In genomic region chr6:110876170-110876773, GRCh38 we compare ENCODE assay signal across 8 cellular contexts. TPM values are rescaled to one million over a fixed set of nuclear protein-coding genes. Genes with fewer than 3 reads are reported as not detected.
DNase-seq lines count a peak whose midpoint lies in the region; ATAC-seq and TF ChIP-seq lines count a peak whose summit lies in the region.

No MANE protein-coding gene starts in this region.

- H3K27ac Mint-ChIP-seq in activated naive CD4-positive, alpha-beta T cell treated with anti-CD3 and anti-CD28 coated beads, Interleukin-2, amount 50 U/mL, for 72 hours, result peak overlapping the region; percentile 96 to 98

- no peaks in the 10 kb centered on the region for H3K36me3 ChIP-seq in GM23248 (ENCODE audit: low read depth)
- H3K36me3 ChIP-seq in MG63, result peaks cover 18% of the 10 kb centered on the region
- peaks cover 0 to 3% of the 10 kb centered on the region in 2 experiments for H3K36me3 ChIP-seq in SK-N-SH (replicated peaks in 1 of 2; ENCODE audit: control insufficient read depth in 1 of 2, insufficient read depth in 2 of 2, low read length in 1 of 2)

- H3K27me3 ChIP-seq in GM23248 (replicated peaks; ENCODE audit: insufficient read depth) (no peaks in the 10 kb centered on the region), MG63 (no peaks in the 10 kb centered on the region), SK-N-SH (ENCODE audit: insufficient read depth) (no peaks in the 10 kb centered on the region)

- H3K79me2 ChIP-seq in GM23248 (ENCODE audit: insufficient read depth) (peaks cover 65% of the 10 kb centered on the region), SK-N-SH (ENCODE audit: insufficient read depth) (peaks cover 66% of the 10 kb centered on the region)

- H3F3A ChIP-seq in GM23248 (ENCODE audit: insufficient read depth), result peaks cover 26% of the 10 kb centered on the region
- peaks cover 33% of the 10 kb centered on the region for H3F3A ChIP-seq in SK-N-SH (replicated peaks; ENCODE audit: insufficient read depth)

- H3K4me2 ChIP-seq in GM23248 (ENCODE audit: unreplicated experiment) (peak overlapping the region; percentile 96), SK-N-SH (peak overlapping the region; percentile 94)

- in situ Hi-C loops in GM23248 (cut with MboI), result no loop called here

- no peaks in the 10 kb centered on the region for H3K9me3 Mint-ChIP-seq in activated naive CD4-positive, alpha-beta T cell treated with anti-CD3 and anti-CD28 coated beads, Interleukin-2, amount 50 U/mL, for 72 hours

- H3K9me2 ChIP-seq in GM23248 (ENCODE audit: insufficient read depth), result no peaks in the 10 kb centered on the region
- no peaks in the 10 kb centered on the region for H3K9me2 ChIP-seq in SK-N-SH

- 0 to 1% methylated on average over 29 of the region's 29 CpGs for WGBS in GM23248 (ENCODE audit: low coverage in 1 of 2, low lambda C conversion rate in 2 of 2, missing lambda C conversion rate in 2 of 2), 2 experiments
- WGBS in SK-N-SH (ENCODE audit: low lambda C conversion rate), result 1% methylated on average over 14 of the region's 29 CpGs

- H3K4me1 ChIP-seq in GM23248 (ENCODE audit: insufficient read depth) (peaks cover 45% of the 10 kb centered on the region), SK-N-SH (ENCODE audit: control insufficient read depth in 1 of 2, insufficient read depth in 2 of 2, low read depth in 1 of 2, low read length in 1 of 2) (peaks cover 20 to 28% of the 10 kb centered on the region in 2 experiments; a peak in 3 of 4 replicates)

- TF ChIP-seq RAD21 in SK-N-SH (IDR thresholded peaks at IDR 0.05; ENCODE audit: low read length), result no peak

- H2AFZ ChIP-seq in GM23248 (peak overlapping the region; percentile 69), SK-N-SH (ENCODE audit: low read depth) (no peak overlapping the region)

- TF ChIP-seq EP300 in SK-N-SH (IDR thresholded peaks at IDR 0.05; ENCODE audit: borderline replicate concordance in 1 of 2, low read depth in 1 of 2, low read length in 1 of 2), result no peak

- peak overlapping the region; percentile 90 for H3K27ac ChIP-seq in GM23248
- H3K27ac ChIP-seq in SK-N-SH (ENCODE audit: low read depth in 2 of 2, low read length in 1 of 2), result peak overlapping the region; percentile 86 to 92
- H3K27ac ChIP-seq in temporal lobe (ENCODE audit: low read depth, low read length), result peak overlapping the region; percentile 76

- DNase-seq in Daoy (ENCODE audit: low read depth), result peak; percentile 91
- DNase-seq in GM23248, result peak; percentile 94
- peak; percentile 90 for DNase-seq in MG63
- DNase-seq in SK-N-SH, result peak; percentile 82
- DNase-seq in activated naive CD4-positive, alpha-beta T cell treated with anti-CD3 and anti-CD28 coated beads, Interleukin-2, amount 50 U/mL, for 72 hours (ENCODE audit: low spot score in 2 of 2), result peak; percentile 70 to 84
- peak; percentile 88 for DNase-seq in glomerular visceral epithelial cell (ENCODE audit: extremely low spot score)
- DNase-seq in nucleus accumbens (lab: John Stamatoyannopoulos, UW), result peak in 55 of 56 donors; percentile 20 to 87 (median 71)

- H3K9me3 ChIP-seq in GM23248 (ENCODE audit: low read depth) (no peaks in the 10 kb centered on the region), MG63 (no peaks in the 10 kb centered on the region), SK-N-SH (no peaks in the 10 kb centered on the region)

- TF ChIP-seq CTCF in SK-N-SH (IDR thresholded peaks at IDR 0.05), result no peak

- H3K9ac ChIP-seq in GM23248 (peak overlapping the region; percentile 90), SK-N-SH (peak overlapping the region; percentile 92)

- ATAC-seq in activated naive CD4-positive, alpha-beta T cell treated with anti-CD3 and anti-CD28 coated beads, Interleukin-2, amount 50 U/mL, for 72 hours, result peak; percentile 59 to 71

- POLR2A ChIA-PET in SK-N-SH (lab: Yijun Ruan, JAX), result interaction anchor here (0.9 to 4.6 kb wide), 6 partner anchors 10 to 194 kb away, joined by 3 to 91 read pairs (median 5); partner anchors contain the start of genes CDK19 and GTF3C6

- H3K36me3 Mint-ChIP-seq in activated naive CD4-positive, alpha-beta T cell treated with anti-CD3 and anti-CD28 coated beads, Interleukin-2, amount 50 U/mL, for 72 hours, result peaks cover 19 to 31% of the 10 kb centered on the region in 2 donors

- H3K4me3 ChIP-seq in GM23248 (peak overlapping the region; percentile 82), MG63 (peak overlapping the region; percentile 93), SK-N-SH (ENCODE audit: low read depth in 2 of 2, low read length in 1 of 2) (peak overlapping the region; percentile 93)

- peaks cover 19% of the 10 kb centered on the region; the same call in 1 of the 2 replicates for H4K20me1 ChIP-seq in GM23248 (ENCODE audit: insufficient read depth)
- H4K20me1 ChIP-seq in SK-N-SH (ENCODE audit: insufficient read depth), result peaks cover 56% of the 10 kb centered on the region

- CTCF ChIA-PET in SK-N-SH (lab: Yijun Ruan, JAX), result interaction anchor here (0.8 to 5.2 kb wide), 4 partner anchors 11 to 194 kb away, joined by 3 to 41 read pairs (median 4); no protein-coding TSS in a partner anchor

TF ChIP-seq in SK-N-SH, 30 proteins besides CTCF, POLR2A, EP300 and RAD21:
- TF ChIP-seq NFIC (IDR thresholded peaks at IDR 0.05; ENCODE audit: borderline replicate concordance) (no peak), EZH2phosphoT487 (IDR thresholded peaks at IDR 0.05; ENCODE audit: borderline replicate concordance, low read depth) (no peak), RCOR1 (IDR thresholded peaks at IDR 0.05; ENCODE audit: low read length) (peak; percentile 32; the same call in 1 of the 2 replicates), SIN3A (IDR thresholded peaks at IDR 0.05; ENCODE audit: borderline replicate concordance, low read depth, low read length) (peak; percentile 72; the same call in 1 of the 2 replicates), FOXM1 (IDR thresholded peaks at IDR 0.05; ENCODE audit: low read depth) (no peak), NRF1 (IDR thresholded peaks at IDR 0.05; ENCODE audit: low read depth, low read length) (peak; percentile 35; the same call in 1 of the 2 replicates), POLR2AphosphoS5 (IDR thresholded peaks at IDR 0.05; ENCODE audit: low read depth, low read length) (peak; percentile 86), REST (IDR thresholded peaks at IDR 0.05; ENCODE audit: low read depth, low read length) (peak; percentile 75), MXI1 (IDR thresholded peaks at IDR 0.05; ENCODE audit: low read depth, low read length) (peak; percentile 99), RFX5 (IDR thresholded peaks at IDR 0.05; ENCODE audit: low read length) (no peak), TCF12 (IDR thresholded peaks at IDR 0.05) (0 out of 2 replicates have a peak, but pooled peaks have one; percentile 23), TAF1 (IDR thresholded peaks at IDR 0.05; ENCODE audit: borderline replicate concordance, low read depth, low read length) (peak; percentile 96)
- TF ChIP-seq, protein P1, sequence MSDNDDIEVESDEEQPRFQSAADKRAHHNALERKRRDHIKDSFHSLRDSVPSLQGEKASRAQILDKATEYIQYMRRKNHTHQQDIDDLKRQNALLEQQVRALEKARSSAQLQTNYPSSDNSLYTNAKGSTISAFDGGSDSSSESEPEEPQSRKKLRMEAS (IDR thresholded peaks at IDR 0.05; ENCODE audit: low read depth), result peak; percentile 98

RNA-seq across cellular contexts. Expression of gene AMD1, which starts 1.7 kb away (rescaled TPM):
- total RNA-seq in Daoy (2014; rRNA removed; shearing (Covaris generic)), result 110 and 133 TPM in 2 replicates
- 57.9 and 63.8 TPM in 2 replicates for total RNA-seq in GM23248 (2014; rRNA removed; shearing (Covaris generic))
- polyA plus RNA-seq in GM23248 (2016; fragmentation: Nextera tagmentation; extraction: Ambion mirVana) (36.7 and 39.9 TPM in 2 replicates), SK-N-SH (2012; rRNA removed) (21.1 and 27.1 TPM in 2 replicates)
- 46.5 and 50.5 TPM in 2 replicates for total RNA-seq in MG63 (2014; rRNA removed; shearing (Covaris generic); ENCODE audit: low replicate concordance)
- 35.0 and 50.4 TPM in 2 replicates for polyA plus RNA-seq in SK-N-SH (2012; cell fraction: cytosol; rRNA removed)
- polyA plus RNA-seq in SK-N-SH (2012; cell fraction: nucleus; rRNA removed), result 11.1 and 23.2 TPM in 2 replicates
- total RNA-seq in activated naive CD4-positive, alpha-beta T cell treated with anti-CD3 and anti-CD28 coated beads, Interleukin-2, amount 50 U/mL, for 72 hours, result 10 to 100 TPM; 78.0 to 83.7 TPM
- total RNA-seq in temporal lobe, result 79.7 TPM

Comparison
In these comparisons a context has a peak if more than half of its experiments do, and no peak if none do; other contexts are left out.
1. Peak in every context shown above with its lines: DNase-seq, ATAC-seq, H3K4me3 ChIP-seq and H3K27ac ChIP-seq.